10 cellular contexts compared by ENCODE assay signal in the genomic region with DNA sequence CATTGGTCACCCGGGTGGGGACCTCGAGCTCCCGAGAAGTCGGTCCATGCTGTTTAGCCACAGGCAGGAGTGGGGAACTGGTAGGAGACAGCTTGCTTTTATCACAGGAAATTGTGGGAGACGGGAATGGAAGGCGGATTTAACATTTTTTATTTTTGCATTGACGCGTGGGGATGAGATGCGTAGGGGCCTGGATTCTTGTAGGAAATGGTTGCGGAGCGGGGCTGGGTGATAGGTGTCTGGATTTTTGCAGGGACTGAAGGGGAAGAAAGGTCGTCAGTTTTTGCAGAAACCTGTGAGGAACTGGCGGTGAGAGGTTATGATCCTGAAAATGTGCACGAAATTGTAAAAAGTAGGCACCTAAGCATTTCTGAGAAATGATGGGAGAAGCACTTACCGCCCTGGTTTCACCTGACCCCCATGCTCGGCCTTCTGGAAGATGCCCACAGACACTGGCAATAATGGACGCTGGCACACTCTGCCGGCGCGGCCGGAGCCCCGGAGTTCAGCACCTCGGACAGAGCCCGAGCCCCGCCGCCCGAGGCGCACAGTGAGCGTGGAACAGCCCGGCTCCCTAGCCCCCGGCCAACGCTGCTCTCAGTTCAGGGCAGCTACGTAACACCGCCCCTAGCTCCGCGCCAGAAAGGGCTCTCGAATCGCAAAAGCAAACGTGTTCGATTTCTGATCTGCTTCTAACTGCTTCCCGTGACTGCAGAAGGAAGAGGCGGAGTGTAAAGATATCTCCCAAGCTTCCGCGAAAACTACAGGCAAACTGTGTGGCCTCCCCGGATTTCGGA. TPM values are rescaled to one million over a fixed set of nuclear protein-coding genes. Genes with fewer than 3 reads are reported as not detected.
A peak's percentile ranks its signal among the peaks of the same experiment; 100 is the strongest.
DNase-seq lines count a peak whose midpoint lies in the region; ATAC-seq and TF ChIP-seq lines count a peak whose summit lies in the region.
"Had no signal": no experiment of that assay in that cellular context is flagged by ENCODE, and none has a peak within 500 bp of the region (broad histone marks: within the 10 kb centered on the region; RNA-seq: fewer than 3 reads in every experiment).

No MANE protein-coding gene starts in this region.

- no peak overlapping the region for H3K27ac ChIP-seq in upper lobe of right lung
- H3K27ac ChIP-seq: epithelial cell of prostate had no signal

- DNase-seq in GM19238 (ENCODE audit: insufficient read length, low spot score): peak; percentile 15
- DNase-seq in RPMI7951 (ENCODE audit: low read depth): peak; percentile 21
- DNase-seq in cerebellar cortex (ENCODE audit: low spot score): peak; percentile 63
- no peak for DNase-seq in left lobe of liver (ENCODE audit: low spot score)
- DNase-seq in upper lobe of right lung: peak; percentile 73
- no peak for DNase-seq in NCI-H345 (lab: John Stamatoyannopoulos, UW)

- H3K4me1 ChIP-seq in upper lobe of right lung: no peaks in the 10 kb centered on the region

- intact Hi-C loops in upper lobe of right lung (cut with DNase I): no loop called here

- ATAC-seq in left lobe of liver: peak; percentile 78
- ATAC-seq in upper lobe of right lung: peak; percentile 84
- no peak for ATAC-seq in HG02970 (IDR thresholded peaks at IDR 0.05; ENCODE audit: low FRiP score, unreplicated experiment)
- no peak for ATAC-seq in GM19452 (IDR thresholded peaks at IDR 0.05; ENCODE audit: unreplicated experiment)

- no peaks in the 10 kb centered on the region for H3K9me3 ChIP-seq in upper lobe of right lung

- no peak for TF ChIP-seq CTCF in upper lobe of right lung (IDR thresholded peaks at IDR 0.05)

- H3K4me3 ChIP-seq in upper lobe of right lung: no peak overlapping the region

- peaks cover 58% of the 10 kb centered on the region for H3K27me3 ChIP-seq in upper lobe of right lung

- H3K36me3 ChIP-seq in upper lobe of right lung: no peaks in the 10 kb centered on the region

RNA-seq across cellular contexts. Expression of gene ANKRD34C, which starts 0.9 kb away (rescaled TPM):
- not detected in 2 replicates for total RNA-seq in RPMI7951 (2014; rRNA removed; shearing (Covaris generic))
- total RNA-seq in left lobe of liver (not detected), upper lobe of right lung (not detected)
- total RNA-seq: urinary bladder had no signal

RNA-seq across cellular contexts. Expression of gene TMED3, which starts 27.5 kb away (rescaled TPM):
- total RNA-seq in RPMI7951 (2014; rRNA removed; shearing (Covaris generic)): 119 and 130 TPM in 2 replicates
- total RNA-seq in left lobe of liver (5.9 TPM), upper lobe of right lung (45.6 TPM)

Comparison
In these comparisons a context has a peak if more than half of its experiments do, and no peak if none do; other contexts are left out.
1. DNase-seq: peak in GM19238 (single experiment), RPMI7951 (single experiment), cerebellar cortex (single experiment) and upper lobe of right lung (single experiment); none in left lobe of liver (single experiment) and NCI-H345 (single experiment).
2. ATAC-seq: peak in left lobe of liver (single experiment) and upper lobe of right lung (single experiment); none in HG02970 (single experiment) and GM19452 (single experiment).